In the genomic region with DNA sequence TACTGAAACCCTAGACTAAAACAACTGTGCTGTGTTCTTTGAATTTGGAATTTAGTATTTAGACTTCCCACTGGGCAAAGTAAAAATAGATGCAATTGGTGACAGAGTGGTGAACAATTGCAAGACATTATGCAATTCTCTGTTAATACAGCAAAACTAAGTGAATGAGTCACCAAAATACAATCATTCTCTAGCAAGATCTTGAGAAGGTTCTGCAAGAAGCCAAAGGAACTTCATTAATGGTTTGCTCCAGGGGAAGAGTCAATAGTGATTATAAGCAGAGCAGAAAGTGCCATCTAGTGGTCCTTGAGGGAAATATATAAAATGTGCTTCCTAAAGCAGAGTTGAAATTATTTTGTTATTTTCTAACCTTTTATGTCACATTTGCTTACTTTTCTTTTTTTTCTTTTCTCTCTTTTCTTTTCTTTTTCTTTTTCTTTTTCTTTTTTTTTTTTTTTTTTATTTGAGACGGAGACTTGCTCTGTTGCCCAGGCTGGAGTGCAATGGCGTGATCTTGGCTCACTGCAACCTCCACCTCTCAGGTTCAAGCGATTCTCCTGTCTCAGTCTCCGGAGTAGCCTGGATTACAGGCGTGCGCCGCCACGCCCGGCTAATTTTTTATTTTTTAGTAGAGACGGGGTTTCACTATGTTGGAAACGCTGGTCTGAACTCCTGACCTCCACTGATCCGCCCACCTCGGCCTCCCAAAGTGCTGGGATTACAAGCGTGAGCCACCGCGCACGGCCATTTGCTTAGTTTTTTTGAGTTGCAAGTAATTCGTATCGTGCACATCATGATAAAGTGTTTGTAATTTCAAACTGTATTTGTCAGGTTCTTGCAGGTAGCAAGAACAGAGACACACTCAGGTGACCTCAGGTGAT, we compare ENCODE assay signal across 8 cellular contexts.
A peak's percentile ranks its signal among the peaks of the same experiment; 100 is the strongest.
DNase-seq lines count a peak whose midpoint lies in the region; ATAC-seq and TF ChIP-seq lines count a peak whose summit lies in the region.

No MANE protein-coding gene starts in this region.

- H3K27me3 Mint-ChIP-seq in endodermal cell (ENCODE audit: insufficient read depth), result no peaks in the 10 kb centered on the region

- H3K4me1 ChIP-seq in endodermal cell (ENCODE audit: control insufficient read depth, insufficient read depth, low read length), result no peaks in the 10 kb centered on the region

- peaks cover 2% of the 10 kb centered on the region for H3K4me1 Mint-ChIP-seq in endodermal cell

- H3K4me3 ChIP-seq in endodermal cell (ENCODE audit: low read length), result no peak overlapping the region

- peak; percentile 89 for TF ChIP-seq CTCF in endodermal cell (conservative IDR thresholded peaks at IDR 0.05)

- no peaks in the 10 kb centered on the region for H3K9me3 ChIP-seq in endodermal cell (ENCODE audit: control insufficient read depth, low read length)

- no peak overlapping the region for H3K4me3 Mint-ChIP-seq in endodermal cell

- H3K9ac ChIP-seq in endodermal cell (ENCODE audit: extremely low read depth, low read length, poor library complexity, severe bottlenecking), result no peak overlapping the region

- no peak overlapping the region for H3K27ac ChIP-seq in endodermal cell (ENCODE audit: low read depth, low read length)

- no peaks in the 10 kb centered on the region for H3K36me3 Mint-ChIP-seq in endodermal cell (ENCODE audit: low read depth)

- ATAC-seq in Right ventricle myocardium superior (ENCODE audit: poor library complexity), result peak; percentile 71

- intact Hi-C loops in Right ventricle myocardium superior (cut with DNase I), result loop anchor here (5.0 kb wide), 1 partner anchor 378 kb away; no protein-coding TSS in a partner anchor
- intact Hi-C loops in cardiac septum (cut with DNase I), result loop anchor here (5.0 kb wide), 2 partner anchors 68 to 378 kb away; no protein-coding TSS in a partner anchor

- H3K36me3 ChIP-seq in endodermal cell (ENCODE audit: control insufficient read depth, insufficient read depth, low read length), result no peaks in the 10 kb centered on the region

- no peaks in the 10 kb centered on the region for H3K9me3 Mint-ChIP-seq in endodermal cell

- WGBS in endodermal cell (ENCODE audit: insufficient coverage in 1 of 2, insufficient read length in 1 of 2), 2 experiments, result 83 to 87% methylated on average over 13 to 19 of the region's 19 CpGs

- H3K27me3 ChIP-seq in endodermal cell (ENCODE audit: control insufficient read depth, insufficient read depth, low read length, poor library complexity, severe bottlenecking), result no peaks in the 10 kb centered on the region

- no peak overlapping the region for H3K27ac Mint-ChIP-seq in endodermal cell

- DNase-seq in Right ventricle myocardium superior (peak; percentile 41), cardiac septum (ENCODE audit: low spot score) (no peak), H4 (ENCODE audit: low spot score) (peak; percentile 97), Kasumi-1 (lab: John Stamatoyannopoulos, UW) (peak; percentile 88 to 90), RPMI8226 (peak; percentile 55), endodermal cell (no peak), middle frontal gyrus (ENCODE audit: extremely low spot score, low spot score) (peak; percentile 61)
- DNase-seq in stimulated activated CD4-positive, alpha-beta T cell treated with anti-CD3 and anti-CD28 coated beads, Interleukin-2, amount 100 ng/mL, for 48 hours, result no peak

Comparison
In these comparisons a context has a peak if more than half of its experiments do, and no peak if none do; other contexts are left out.
1. DNase-seq: peak in Right ventricle myocardium superior (single experiment), H4 (single experiment), Kasumi-1 (2 of 2), RPMI8226 (single experiment) and middle frontal gyrus (single experiment); none in cardiac septum (single experiment), endodermal cell (single experiment) and stimulated activated CD4-positive, alpha-beta T cell treated with anti-CD3 and anti-CD28 coated beads, Interleukin-2, amount 100 ng/mL, for 48 hours (0 of 2).